ENCODE assay signal across 8 cellular contexts in the genomic region with DNA sequence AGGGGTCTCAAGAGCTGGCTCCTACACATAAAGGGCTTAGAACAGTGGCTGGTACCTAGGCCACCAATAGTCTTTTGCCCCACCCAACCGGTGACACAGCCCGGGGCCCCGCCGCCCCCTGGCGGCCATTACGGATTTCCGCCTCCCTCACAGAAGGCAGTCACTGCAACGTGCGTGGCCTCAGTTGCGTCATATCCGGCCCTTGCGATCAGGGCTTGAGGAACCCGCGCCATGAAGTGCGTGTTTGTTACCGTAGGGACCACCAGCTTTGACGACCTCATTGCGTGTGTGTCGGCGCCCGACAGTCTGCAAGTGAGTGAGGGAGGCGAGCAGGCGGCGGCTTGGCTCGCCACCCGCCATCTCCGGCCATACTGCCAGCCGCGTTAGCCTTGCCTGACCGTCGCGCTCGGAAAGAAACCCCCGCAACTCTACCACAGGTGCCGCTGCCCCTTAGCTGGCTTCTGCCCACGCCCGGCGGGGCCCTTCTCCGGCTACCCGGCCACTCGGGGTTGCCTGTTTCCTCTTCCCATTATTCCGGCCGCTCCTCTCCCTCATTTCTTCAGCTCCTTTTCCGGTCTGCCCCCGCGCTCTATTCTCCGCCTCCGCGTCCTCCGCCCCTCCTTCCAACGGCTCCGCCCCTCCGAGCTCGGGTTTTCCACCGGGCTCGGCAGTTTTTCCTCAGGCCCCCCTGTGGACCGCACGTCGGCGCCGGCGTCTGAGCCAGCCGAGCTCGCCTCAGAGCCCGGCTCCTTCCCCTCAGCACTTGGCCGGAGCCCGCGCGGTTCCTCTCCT.
DNase-seq lines count a peak whose midpoint lies in the region; ATAC-seq and TF ChIP-seq lines count a peak whose summit lies in the region.

A gene (plus strand): TSS at position 183 of the 792 bp plus-strand sequence. CDS start 49 bp downstream, at position 232.

- ATAC-seq in GM18511 (IDR thresholded peaks at IDR 0.05; ENCODE audit: unreplicated experiment) (peak; percentile 97), HG03039 (IDR thresholded peaks at IDR 0.05; ENCODE audit: unreplicated experiment) (peak; percentile 98)

- DNase-seq in NCI-H2081 (lab: John Stamatoyannopoulos, UW) (peak; percentile 96 to 98), T1000 (lab: John Stamatoyannopoulos, UW) (peak; percentile 59), astrocyte of the spinal cord (ENCODE audit: low read depth, low spot score) (peak; percentile 91), hippocampal formation (lab: John Stamatoyannopoulos, UW) (peak; percentile 57 to 66), retina (peak; percentile 91)

- peak within 1 kb of the TSS; percentile 81 for H3K4me3 ChIP-seq in astrocyte of the spinal cord (ENCODE audit: low read depth, low read length)

- in situ Hi-C loops in astrocyte of the spinal cord (cut with HindIII; ENCODE audit: low sequenced_read_pairs), result no loop called here

- TF ChIP-seq CTCF in 22Rv1 (IDR thresholded peaks at IDR 0.05), result peak; percentile 71
- peak; percentile 74 for TF ChIP-seq CTCF in astrocyte of the spinal cord (IDR thresholded peaks at IDR 0.05; ENCODE audit: low read depth, low read length)

- H3K27ac ChIP-seq in 22Rv1, result peak within 1 kb of the TSS; percentile 87

Comparison
In these comparisons a context has a peak if more than half of its experiments do, and no peak if none do; other contexts are left out.
1. Peak in every context shown above with its lines: DNase-seq, ATAC-seq, H3K4me3 ChIP-seq and H3K27ac ChIP-seq.